Comparison of ENCODE assay signal across 1 cellular context in the genomic region with DNA sequence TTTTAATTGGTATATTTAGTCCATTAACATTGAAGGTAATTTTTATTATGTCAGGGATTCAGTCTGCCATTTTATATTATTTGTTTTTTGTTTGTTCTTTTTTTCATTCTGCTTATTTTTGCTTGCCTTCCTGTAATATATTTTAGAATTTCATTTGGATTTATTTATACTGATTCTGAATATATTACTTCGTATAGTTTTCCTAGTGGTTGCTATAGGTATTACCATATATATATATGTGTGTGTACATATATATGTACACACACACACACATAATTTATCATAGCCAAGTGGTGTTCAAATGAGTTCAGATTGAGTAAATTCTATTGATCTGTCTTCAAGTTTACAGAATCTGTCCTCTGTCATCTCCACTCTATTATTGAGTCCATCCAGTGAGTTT.
TF ChIP-seq lines count a peak whose summit lies in the region.

No MANE protein-coding gene starts in this region.

TF ChIP-seq in SK-N-SH treated with all-trans-retinoic acid at 6 μM for 48 hours, 23 proteins besides CTCF, POLR2A, EP300 and RAD21 (continued from another document):
- TF ChIP-seq, protein P1, sequence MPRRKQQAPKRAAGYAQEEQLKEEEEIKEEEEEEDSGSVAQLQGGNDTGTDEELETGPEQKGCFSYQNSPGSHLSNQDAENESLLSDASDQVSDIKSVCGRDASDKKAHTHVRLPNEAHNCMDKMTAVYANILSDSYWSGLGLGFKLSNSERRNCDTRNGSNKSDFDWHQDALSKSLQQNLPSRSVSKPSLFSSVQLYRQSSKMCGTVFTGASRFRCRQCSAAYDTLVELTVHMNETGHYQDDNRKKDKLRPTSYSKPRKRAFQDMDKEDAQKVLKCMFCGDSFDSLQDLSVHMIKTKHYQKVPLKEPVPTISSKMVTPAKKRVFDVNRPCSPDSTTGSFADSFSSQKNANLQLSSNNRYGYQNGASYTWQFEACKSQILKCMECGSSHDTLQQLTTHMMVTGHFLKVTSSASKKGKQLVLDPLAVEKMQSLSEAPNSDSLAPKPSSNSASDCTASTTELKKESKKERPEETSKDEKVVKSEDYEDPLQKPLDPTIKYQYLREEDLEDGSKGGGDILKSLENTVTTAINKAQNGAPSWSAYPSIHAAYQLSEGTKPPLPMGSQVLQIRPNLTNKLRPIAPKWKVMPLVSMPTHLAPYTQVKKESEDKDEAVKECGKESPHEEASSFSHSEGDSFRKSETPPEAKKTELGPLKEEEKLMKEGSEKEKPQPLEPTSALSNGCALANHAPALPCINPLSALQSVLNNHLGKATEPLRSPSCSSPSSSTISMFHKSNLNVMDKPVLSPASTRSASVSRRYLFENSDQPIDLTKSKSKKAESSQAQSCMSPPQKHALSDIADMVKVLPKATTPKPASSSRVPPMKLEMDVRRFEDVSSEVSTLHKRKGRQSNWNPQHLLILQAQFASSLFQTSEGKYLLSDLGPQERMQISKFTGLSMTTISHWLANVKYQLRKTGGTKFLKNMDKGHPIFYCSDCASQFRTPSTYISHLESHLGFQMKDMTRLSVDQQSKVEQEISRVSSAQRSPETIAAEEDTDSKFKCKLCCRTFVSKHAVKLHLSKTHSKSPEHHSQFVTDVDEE (CRISPR knock-in tag; IDR thresholded peaks at IDR 0.05) = no peak
- TF ChIP-seq GLIS3 (CRISPR knock-in tag; IDR thresholded peaks at IDR 0.05) (no peak), ZNF565 (CRISPR knock-in tag; conservative IDR thresholded peaks at IDR 0.05; ENCODE audit: low read depth) (no peak), TOX (CRISPR knock-in tag; IDR thresholded peaks at IDR 0.05; ENCODE audit: borderline replicate concordance) (no peak), BACH2 (CRISPR knock-in tag; IDR thresholded peaks at IDR 0.05; ENCODE audit: borderline replicate concordance) (no peak), OSR1 (CRISPR knock-in tag; IDR thresholded peaks at IDR 0.05) (no peak)
